8 cellular contexts compared by ENCODE assay signal in genomic region chrX:153539171-153539978, GRCh38. TPM values are rescaled to one million over a fixed set of nuclear protein-coding genes. Genes with fewer than 3 reads are reported as not detected.
DNase-seq lines count a peak whose midpoint lies in the region; ATAC-seq and TF ChIP-seq lines count a peak whose summit lies in the region.

No MANE protein-coding gene starts in this region.

- peak; percentile 4 for DNase-seq in AG09319 (ENCODE audit: extremely low read depth, low read depth)
- DNase-seq in HL-60 (ENCODE audit: low read depth in 1 of 2, low spot score in 1 of 2), result peak; percentile 22 to 67
- peak; percentile 44 for DNase-seq in SW480 (ENCODE audit: low spot score)
- DNase-seq in activated naive CD8-positive, alpha-beta T cell treated with anti-CD3 and anti-CD28 coated beads, Interleukin-2, amount 50 U/mL, for 24 hours, result peak; percentile 59
- DNase-seq in left cardiac atrium, result peak; percentile 72
- no peak for DNase-seq in retinal pigment epithelial cell (ENCODE audit: low read depth)

- H3K4me3 ChIP-seq in HL-60 (replicated peaks; ENCODE audit: insufficient read depth, low read length) (no peak overlapping the region), retinal pigment epithelial cell (ENCODE audit: low read length) (no peak overlapping the region)

- H3K27me3 Mint-ChIP-seq in activated naive CD8-positive, alpha-beta T cell treated with anti-CD3 and anti-CD28 coated beads, Interleukin-2, amount 50 U/mL, for 24 hours, result peaks cover 2% of the 10 kb centered on the region

- H3K9me3 Mint-ChIP-seq in activated naive CD8-positive, alpha-beta T cell treated with anti-CD3 and anti-CD28 coated beads, Interleukin-2, amount 50 U/mL, for 24 hours, result no peaks in the 10 kb centered on the region

- TF ChIP-seq CTCF in AG09319 (IDR thresholded peaks at IDR 0.05; ENCODE audit: low read depth, low read length), result peak; percentile 89
- peak; percentile 75 for TF ChIP-seq CTCF in HL-60 (IDR thresholded peaks at IDR 0.05; ENCODE audit: insufficient read depth, low read length)
- peak; percentile 92 for TF ChIP-seq CTCF in retinal pigment epithelial cell (conservative IDR thresholded peaks at IDR 0.05; ENCODE audit: low read depth, low read length)

- H3K4me3 Mint-ChIP-seq in activated naive CD8-positive, alpha-beta T cell treated with anti-CD3 and anti-CD28 coated beads, Interleukin-2, amount 50 U/mL, for 24 hours, result no peak overlapping the region

- intact Hi-C loops in left cardiac atrium (cut with DNase I), result no loop called here

- no peaks in the 10 kb centered on the region for H3K27me3 ChIP-seq in HL-60 (ENCODE audit: insufficient read depth, poor library complexity, severe bottlenecking)

- peak; percentile 82 for ATAC-seq in GM18907 (IDR thresholded peaks at IDR 0.05; ENCODE audit: unreplicated experiment)
- peak; percentile 72 for ATAC-seq in activated naive CD8-positive, alpha-beta T cell treated with anti-CD3 and anti-CD28 coated beads, Interleukin-2, amount 50 U/mL, for 24 hours
- peak; percentile 85 to 89 for ATAC-seq in left cardiac atrium
- no peak for ATAC-seq in GM21381 (IDR thresholded peaks at IDR 0.05; ENCODE audit: unreplicated experiment)

- no peak overlapping the region for H3K27ac ChIP-seq in HL-60 (replicated peaks)

- H3K27ac Mint-ChIP-seq in activated naive CD8-positive, alpha-beta T cell treated with anti-CD3 and anti-CD28 coated beads, Interleukin-2, amount 50 U/mL, for 24 hours, result no peak overlapping the region

- no peaks in the 10 kb centered on the region for H3K4me1 Mint-ChIP-seq in activated naive CD8-positive, alpha-beta T cell treated with anti-CD3 and anti-CD28 coated beads, Interleukin-2, amount 50 U/mL, for 24 hours

- no peaks in the 10 kb centered on the region for H3K36me3 Mint-ChIP-seq in activated naive CD8-positive, alpha-beta T cell treated with anti-CD3 and anti-CD28 coated beads, Interleukin-2, amount 50 U/mL, for 24 hours (ENCODE audit: low read depth)

RNA-seq across cellular contexts. Expression of gene ATP2B3, which starts 21.9 kb away (rescaled TPM):
- total RNA-seq in left cardiac atrium, result under 1 TPM in 1 of 2 donors, not detected in 1; 0.10 TPM

RNA-seq across cellular contexts. Expression of gene BGN, which starts 44.6 kb away (rescaled TPM):
- total RNA-seq in left cardiac atrium, result 100 to 1,000 TPM in 1 of 2 donors, 10 to 100 TPM in 1; 96.0 to 193 TPM

RNA-seq across cellular contexts. Expression of gene CCNQ, which starts 59.6 kb away (rescaled TPM):
- total RNA-seq in left cardiac atrium, result 10 to 100 TPM; 31.4 to 31.8 TPM
